In the genomic region with DNA sequence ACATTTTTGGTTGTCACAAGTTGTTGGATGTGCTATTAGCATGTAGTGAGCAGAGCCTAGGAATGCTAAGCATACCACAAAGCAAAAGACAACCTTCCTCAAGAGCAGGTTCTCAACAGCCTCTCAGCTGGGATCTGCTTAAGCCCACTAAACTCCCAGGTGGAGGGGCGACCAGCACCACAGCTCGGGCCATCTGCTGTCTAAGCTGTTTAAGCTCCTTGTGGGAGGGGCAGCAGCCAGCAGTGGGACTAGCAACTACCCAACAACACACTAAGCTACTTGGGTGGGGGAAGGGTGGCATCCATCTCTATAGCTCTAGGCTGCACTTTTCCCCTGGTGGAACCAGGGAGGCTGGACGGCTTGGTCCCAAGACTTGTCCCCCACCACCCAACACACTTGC, we compare ENCODE assay signal across 21 cellular contexts.
A peak's percentile ranks its signal among the peaks of the same experiment; 100 is the strongest.
DNase-seq lines count a peak whose midpoint lies in the region; ATAC-seq, FAIRE-seq and TF ChIP-seq lines count a peak whose summit lies in the region.
"Had no signal": no experiment of that assay in that cellular context is flagged by ENCODE, and none has a peak within 500 bp of the region (broad histone marks: within the 10 kb centered on the region; RNA-seq: fewer than 3 reads in every experiment).

No MANE protein-coding gene starts in this region.

- CTCF ChIA-PET in HepG2 (lab: Yijun Ruan, JAX; ENCODE audit: low intra/inter-chr PET ratio, low total read pairs): no interaction called here

- no peaks in the 10 kb centered on the region for H3F3A ChIP-seq in neural progenitor cell (ENCODE audit: low read depth)

- H2AFZ ChIP-seq in neural progenitor cell (replicated peaks) (no peak overlapping the region), HepG2 (ENCODE audit: low read length) (no peak overlapping the region)
- H2AFZ ChIP-seq: GM23248 had no signal

- H3K27me3 ChIP-seq in WERI-Rb-1 (ENCODE audit: insufficient read depth, low read depth, severe bottlenecking): no peaks in the 10 kb centered on the region
- H3K27me3 ChIP-seq in neural progenitor cell: no peaks in the 10 kb centered on the region
- no peaks in the 10 kb centered on the region for H3K27me3 ChIP-seq in HepG2 (ENCODE audit: control insufficient read depth in 1 of 2, insufficient read depth in 2 of 2, low read length in 2 of 2)
- H3K27me3 ChIP-seq in H7 (ENCODE audit: control insufficient read depth, insufficient read depth, low read length): no peaks in the 10 kb centered on the region
- H3K27me3 ChIP-seq: BLaER1 treated with 17β-estradiol and CSF1 and Interleukin-3, amounts not matched to agents 10 nM and 100 nM had no signal

- no peak for TF ChIP-seq EP300 in HepG2 (IDR thresholded peaks at IDR 0.05; ENCODE audit: low read depth in 2 of 2, low read length in 2 of 2)
- no peak for TF ChIP-seq EP300 in HepG2 (CRISPR knock-in tag; IDR thresholded peaks at IDR 0.05; ENCODE audit: borderline replicate concordance)

- H3K27ac ChIP-seq in WERI-Rb-1: peak overlapping the region; percentile 83
- H3K27ac ChIP-seq in neural progenitor cell: no peak overlapping the region
- no peak overlapping the region for H3K27ac ChIP-seq in HepG2 (ENCODE audit: extremely low read length, insufficient read depth, low read length)
- H3K27ac ChIP-seq: BLaER1 treated with 17β-estradiol and CSF1 and Interleukin-3, amounts not matched to agents 10 nM and 100 nM; GM23248 had no signal

- no peak for FAIRE-seq in HepG2 (lab: Jason Lieb, UNC)
- FAIRE-seq: G401.6, GM12891, GM19239, HTR-8/SVneo had no signal

- WGBS in HepG2 (ENCODE audit: low lambda C conversion rate): 71% methylated on average over 1 of the region's 3 CpGs

- POLR2A ChIA-PET in HepG2 (lab: Yijun Ruan, JAX): no interaction called here

- H3K4me2 ChIP-seq in neural progenitor cell (no peak overlapping the region), HepG2 (ENCODE audit: low read depth, low read length) (no peak overlapping the region)
- H3K4me2 ChIP-seq: BLaER1 treated with 17β-estradiol and CSF1 and Interleukin-3, amounts not matched to agents 10 nM and 100 nM had no signal

- TF ChIP-seq CTCF in WERI-Rb-1 (IDR thresholded peaks at IDR 0.05; ENCODE audit: low read depth, low read length): no peak
- TF ChIP-seq CTCF in neural progenitor cell (IDR thresholded peaks at IDR 0.05): no peak
- no peak for TF ChIP-seq CTCF in HepG2 (CRISPR knock-in tag; IDR thresholded peaks at IDR 0.05)

- H3K4me3 ChIP-seq in WERI-Rb-1 (ENCODE audit: low read depth, low read length) (no peak overlapping the region), neural progenitor cell (no peak overlapping the region), HepG2 (replicated peaks in 1 of 3; ENCODE audit: insufficient read depth in 1 of 3, low read depth in 2 of 3, low read length in 3 of 3) (no peak overlapping the region), H7 (ENCODE audit: insufficient read depth, low read depth, low read length) (no peak overlapping the region)
- H3K4me3 ChIP-seq: BLaER1 treated with 17β-estradiol and CSF1 and Interleukin-3, amounts not matched to agents 10 nM and 100 nM; GM23248 had no signal

- H3K4me3 Mint-ChIP-seq in neural progenitor cell: no peak overlapping the region
- no peak overlapping the region for H3K4me3 Mint-ChIP-seq in stimulated activated naive B cell treated with anti-CD40 and anti-IgM and Interleukin-4, amounts not matched to agents 10 μg/mL and 1 μg/mL and 100 μg/mL, for 72 hours
- H3K4me3 Mint-ChIP-seq: B cell; CD8-positive, alpha-beta T cell; IgD-negative memory B cell had no signal

- no peak for ATAC-seq in HepG2
- ATAC-seq in stimulated activated naive B cell treated with anti-CD40 and anti-IgM and Interleukin-4, amounts not matched to agents 10 μg/mL and 1 μg/mL and 100 μg/mL, for 72 hours (replicated peaks): no peak
- ATAC-seq: CD8-positive, alpha-beta T cell had no signal

- no peak overlapping the region for H3K27ac Mint-ChIP-seq in neural progenitor cell
- H3K27ac Mint-ChIP-seq in stimulated activated naive B cell treated with anti-CD40 and anti-IgM and Interleukin-4, amounts not matched to agents 10 μg/mL and 1 μg/mL and 100 μg/mL, for 72 hours: no peak overlapping the region
- H3K27ac Mint-ChIP-seq: B cell; CD8-positive, alpha-beta T cell had no signal

- in situ Hi-C loops in HepG2 (cut with HindIII; ENCODE audit: extremely low pct_ligation_motif_present, low pct_unique_long_range_greater_than_20kb): no loop called here

- H3K27me3 Mint-ChIP-seq in neural progenitor cell (ENCODE audit: insufficient read depth, low read depth): peaks cover 1% of the 10 kb centered on the region
- H3K27me3 Mint-ChIP-seq in stimulated activated naive B cell treated with anti-CD40 and anti-IgM and Interleukin-4, amounts not matched to agents 10 μg/mL and 1 μg/mL and 100 μg/mL, for 72 hours: no peaks in the 10 kb centered on the region
- H3K27me3 Mint-ChIP-seq: B cell, IgD-negative memory B cell had no signal

- intact Hi-C loops in HepG2 (cut with micrococcal nuclease; ENCODE audit: unreplicated experiment): no loop called here

- TF ChIP-seq RAD21 in HepG2 (CRISPR knock-in tag; IDR thresholded peaks at IDR 0.05): no peak

- no peaks in the 10 kb centered on the region for H3K4me1 Mint-ChIP-seq in neural progenitor cell
- no peaks in the 10 kb centered on the region for H3K4me1 Mint-ChIP-seq in stimulated activated naive B cell treated with anti-CD40 and anti-IgM and Interleukin-4, amounts not matched to agents 10 μg/mL and 1 μg/mL and 100 μg/mL, for 72 hours
- H3K4me1 Mint-ChIP-seq: B cell, IgD-negative memory B cell had no signal

- H3K36me3 ChIP-seq in WERI-Rb-1 (no peaks in the 10 kb centered on the region), neural progenitor cell (no peaks in the 10 kb centered on the region), HepG2 (replicated peaks in 1 of 2; ENCODE audit: control insufficient read depth in 1 of 2, insufficient read depth in 2 of 2, low read length in 2 of 2) (no peaks in the 10 kb centered on the region), H7 (replicated peaks; ENCODE audit: control insufficient read depth, insufficient read depth, low read length) (no peaks in the 10 kb centered on the region)
- H3K36me3 ChIP-seq: BLaER1 treated with 17β-estradiol and CSF1 and Interleukin-3, amounts not matched to agents 10 nM and 100 nM had no signal

- no peaks in the 10 kb centered on the region for H3K4me1 ChIP-seq in neural progenitor cell
- H3K4me1 ChIP-seq in HepG2 (ENCODE audit: insufficient read depth, low read length): no peaks in the 10 kb centered on the region
- H3K4me1 ChIP-seq: BLaER1 treated with 17β-estradiol and CSF1 and Interleukin-3, amounts not matched to agents 10 nM and 100 nM had no signal

- DNase-seq in NCI-H524 (lab: John Stamatoyannopoulos, UW) (peak; percentile 96 to 97), WERI-Rb-1 (peak; percentile 97), neural progenitor cell (ENCODE audit: low spot score) (peak; percentile 15), HepG2 (ENCODE audit: low spot score) (no peak), H7 (no peak)
- DNase-seq in stimulated activated naive B cell treated with anti-CD40 and anti-IgM and Interleukin-4, amounts not matched to agents 10 μg/mL and 1 μg/mL and 100 μg/mL, for 72 hours: no peak
- DNase-seq: Calu3; CD8-positive, alpha-beta T cell; DMS 273 treated with DMSO at 0.1 percent for 48 hours; DMS53; DND-41; EL; GM23248; HCEC 1CT had no signal

- H4K20me1 ChIP-seq in neural progenitor cell (ENCODE audit: low read depth): no peaks in the 10 kb centered on the region
- H4K20me1 ChIP-seq in HepG2 (ENCODE audit: insufficient read depth, low read length): no peaks in the 10 kb centered on the region
- H4K20me1 ChIP-seq: BLaER1 treated with 17β-estradiol and CSF1 and Interleukin-3, amounts not matched to agents 10 nM and 100 nM had no signal

- H3K9ac ChIP-seq in neural progenitor cell (no peak overlapping the region), HepG2 (ENCODE audit: insufficient read depth, low read depth, low read length) (no peak overlapping the region)
- H3K9ac ChIP-seq: BLaER1 treated with 17β-estradiol and CSF1 and Interleukin-3, amounts not matched to agents 10 nM and 100 nM; GM23248 had no signal

- no TSS peak for BruUV-seq in HepG2 (replicated peaks; lab: Mats Ljungman, UMichigan)

- H3K9me3 ChIP-seq in WERI-Rb-1 (ENCODE audit: severe bottlenecking): peaks cover 3% of the 10 kb centered on the region
- no peaks in the 10 kb centered on the region for H3K9me3 ChIP-seq in neural progenitor cell (ENCODE audit: low read depth)
- H3K9me3 ChIP-seq in HepG2 (ENCODE audit: low read length): no peaks in the 10 kb centered on the region

- no peak for TF ChIP-seq POLR2A in HepG2 (IDR thresholded peaks at IDR 0.05; ENCODE audit: insufficient read depth in 1 of 2, low read depth in 2 of 2, low read length in 2 of 2)

- H3K36me3 Mint-ChIP-seq in neural progenitor cell: peaks cover 3% of the 10 kb centered on the region
- H3K36me3 Mint-ChIP-seq in stimulated activated naive B cell treated with anti-CD40 and anti-IgM and Interleukin-4, amounts not matched to agents 10 μg/mL and 1 μg/mL and 100 μg/mL, for 72 hours: no peaks in the 10 kb centered on the region
- H3K36me3 Mint-ChIP-seq: CD8-positive, alpha-beta T cell; IgD-negative memory B cell had no signal

- H3K79me2 ChIP-seq in neural progenitor cell (ENCODE audit: low read depth) (no peaks in the 10 kb centered on the region), HepG2 (ENCODE audit: insufficient read depth, low read length) (no peaks in the 10 kb centered on the region)

- H3K9me3 Mint-ChIP-seq in neural progenitor cell: peaks cover 31% of the 10 kb centered on the region
- H3K9me3 Mint-ChIP-seq in stimulated activated naive B cell treated with anti-CD40 and anti-IgM and Interleukin-4, amounts not matched to agents 10 μg/mL and 1 μg/mL and 100 μg/mL, for 72 hours: peaks cover 9 to 13% of the 10 kb centered on the region in 2 donors

TF ChIP-seq in HepG2, 621 proteins besides CTCF, POLR2A, EP300 and RAD21 (continues in another document):
- no peak for TF ChIP-seq SIX4 (CRISPR knock-in tag; IDR thresholded peaks at IDR 0.05)
- no peak for TF ChIP-seq EEA1 (CRISPR knock-in tag; IDR thresholded peaks at IDR 0.05; ENCODE audit: borderline replicate concordance)
- no peak for TF ChIP-seq MBD4 (IDR thresholded peaks at IDR 0.05; ENCODE audit: borderline replicate concordance, low read length)
- no peak for TF ChIP-seq KLF9 (CRISPR knock-in tag; IDR thresholded peaks at IDR 0.05; ENCODE audit: low read depth)

Comparison
In these comparisons a context has a peak if more than half of its experiments do, and no peak if none do; other contexts are left out.
1. DNase-seq: peak in NCI-H524 (2 of 2), WERI-Rb-1 (single experiment) and neural progenitor cell (single experiment); none in HepG2 (single experiment), stimulated activated naive B cell treated with anti-CD40 and anti-IgM and Interleukin-4, amounts not matched to agents 10 μg/mL and 1 μg/mL and 100 μg/mL, for 72 hours (single experiment) and H7 (single experiment).